Comparison of ENCODE assay signal across 1 cellular context in the genomic region with DNA sequence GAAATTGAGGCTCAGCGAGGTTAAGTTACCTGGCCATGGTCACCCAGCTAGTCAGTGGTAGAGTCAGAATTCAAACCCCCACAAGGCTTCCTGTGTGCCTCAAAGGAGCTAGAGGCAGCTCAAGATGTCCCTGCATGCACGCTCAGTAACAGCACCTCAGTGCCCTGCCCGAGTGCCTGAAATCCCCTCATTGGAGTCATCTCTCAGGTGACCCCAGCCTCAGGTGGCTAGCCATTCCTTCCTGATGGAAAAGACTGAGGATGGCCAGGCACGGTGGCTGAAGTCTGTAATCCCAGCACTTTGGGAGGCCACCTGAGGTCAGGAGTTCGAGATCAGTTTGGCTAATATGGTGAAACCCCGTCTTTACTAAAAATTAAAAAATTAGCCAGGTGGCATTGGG.
TF ChIP-seq lines count a peak whose summit lies in the region.

No MANE protein-coding gene starts in this region.

TF ChIP-seq in HCT116, 20 proteins besides CTCF, POLR2A, EP300 and RAD21:
- no peak for TF ChIP-seq EGR1 (IDR thresholded peaks at IDR 0.05; ENCODE audit: low read depth)
- TF ChIP-seq YY1 (IDR thresholded peaks at IDR 0.05; ENCODE audit: extremely low read depth, insufficient replicate concordance, low read depth, low read length), result no peak
